ENCODE assay signal across 8 cellular contexts in genomic region chr3:53881691-53882593, GRCh38. TPM values are rescaled to one million over a fixed set of nuclear protein-coding genes. Genes with fewer than 3 reads are reported as not detected.
A peak's percentile ranks its signal among the peaks of the same experiment; 100 is the strongest.
DNase-seq lines count a peak whose midpoint lies in the region; ATAC-seq and TF ChIP-seq lines count a peak whose summit lies in the region.

ACTR8 (minus strand) TSS chr3:53882152; CDS start chr3:53882101, 51 bp downstream.

- H3K27ac ChIP-seq in RWPE1: peak within 1 kb of the TSS; percentile 79

- H3K4me3 Mint-ChIP-seq in activated T-helper 17 cell treated with anti-CD3 and anti-CD28 coated beads, Interleukin-2, amount 50 U/mL, for 72 hours: peak within 1 kb of the TSS; percentile 96
- peak within 1 kb of the TSS; percentile 99 for H3K4me3 Mint-ChIP-seq in natural killer cell

- intact Hi-C loops in natural killer cell (cut with micrococcal nuclease): no loop called here

- no peak for TF ChIP-seq RAD21 in Ishikawa (IDR thresholded peaks at IDR 0.05; ENCODE audit: low read depth)

- no peaks in the 10 kb centered on the region for H3K9me3 Mint-ChIP-seq in activated T-helper 17 cell treated with anti-CD3 and anti-CD28 coated beads, Interleukin-2, amount 50 U/mL, for 72 hours
- no peaks in the 10 kb centered on the region for H3K9me3 Mint-ChIP-seq in natural killer cell

- H3K36me3 Mint-ChIP-seq in activated T-helper 17 cell treated with anti-CD3 and anti-CD28 coated beads, Interleukin-2, amount 50 U/mL, for 72 hours (ENCODE audit: low read depth): peaks cover 76% of the 10 kb centered on the region
- peaks cover 16% of the 10 kb centered on the region for H3K36me3 Mint-ChIP-seq in natural killer cell

- TF ChIP-seq CTCF in RWPE1 (conservative IDR thresholded peaks at IDR 0.05; ENCODE audit: low read depth) (no peak; the same call in 1 of the 2 replicates), natural killer cell (IDR thresholded peaks at IDR 0.05) (no peak)

- no peak for TF ChIP-seq EP300 in Ishikawa (IDR thresholded peaks at IDR 0.05; ENCODE audit: borderline replicate concordance)

- H3K27me3 Mint-ChIP-seq in activated T-helper 17 cell treated with anti-CD3 and anti-CD28 coated beads, Interleukin-2, amount 50 U/mL, for 72 hours: no peaks in the 10 kb centered on the region
- H3K27me3 Mint-ChIP-seq in natural killer cell (ENCODE audit: low read depth in 2 of 2): no peaks in the 10 kb centered on the region

- POLR2A ChIA-PET in RWPE1 (lab: Yijun Ruan, JAX; ENCODE audit: low non-redundant PET): no interaction called here

- H3K27ac Mint-ChIP-seq in activated T-helper 17 cell treated with anti-CD3 and anti-CD28 coated beads, Interleukin-2, amount 50 U/mL, for 72 hours: peak within 1 kb of the TSS; percentile 99
- peak within 1 kb of the TSS; percentile 88 to 95 for H3K27ac Mint-ChIP-seq in natural killer cell

- ATAC-seq in GM21529 (IDR thresholded peaks at IDR 0.05; ENCODE audit: unreplicated experiment): peak; percentile 82
- ATAC-seq in activated T-helper 17 cell treated with anti-CD3 and anti-CD28 coated beads, Interleukin-2, amount 50 U/mL, for 72 hours (replicated peaks): peak; percentile 94
- peak; percentile 89 to 94 (median 90) for ATAC-seq in natural killer cell

- peak; percentile 20 for DNase-seq in DMS153 treated with DMSO at 0.1 percent for 48 hours (lab: John Stamatoyannopoulos, UW; ENCODE audit: unreplicated experiment)
- DNase-seq in RWPE1 (ENCODE audit: low spot score): peak; percentile 70
- DNase-seq in fibroblast of peridontal ligament (ENCODE audit: extremely low read depth): peak; percentile 78
- peak; percentile 84 for DNase-seq in natural killer cell
- peak; percentile 77 to 89 (median 84) for DNase-seq in stimulated activated naive CD4-positive, alpha-beta T cell (lab: John Stamatoyannopoulos, UW)

- CTCF ChIA-PET in RWPE1 (lab: Yijun Ruan, JAX): no interaction called here

- H3K4me1 Mint-ChIP-seq in activated T-helper 17 cell treated with anti-CD3 and anti-CD28 coated beads, Interleukin-2, amount 50 U/mL, for 72 hours: peaks cover 14% of the 10 kb centered on the region
- peaks cover 32 to 33% of the 10 kb centered on the region in 2 donors for H3K4me1 Mint-ChIP-seq in natural killer cell

TF ChIP-seq in Ishikawa, 13 proteins besides CTCF, POLR2A, EP300 and RAD21:
- TF ChIP-seq TAF1 (IDR thresholded peaks at IDR 0.05; ENCODE audit: low read depth) (peak; percentile 91), TEAD4 (IDR thresholded peaks at IDR 0.05) (no peak), FOXM1 (IDR thresholded peaks at IDR 0.05; ENCODE audit: borderline replicate concordance, low read depth) (no peak), YY1 (IDR thresholded peaks at IDR 0.05; ENCODE audit: low read depth) (peak; percentile 97), EGR1 (IDR thresholded peaks at IDR 0.05) (peak; percentile 40; the same call in 1 of the 2 replicates)

RNA-seq across cellular contexts. Expression of gene ACTR8, which starts in this region (rescaled TPM):
- total RNA-seq in activated T-helper 17 cell treated with anti-CD3 and anti-CD28 coated beads, Interleukin-2, amount 50 U/mL, for 72 hours: 10 to 100 TPM; 26.6 to 30.8 TPM
- total RNA-seq in natural killer cell: 10 to 100 TPM; 32.5 to 54.2 (median 41.5) TPM

Comparison
In these comparisons a context has a peak if more than half of its experiments do, and no peak if none do; other contexts are left out.
1. Peak in every context shown above with its lines: DNase-seq, ATAC-seq and H3K27ac ChIP-seq.
2. DNase-seq: peak in every context shown above with its lines; median percentile 84 in natural killer cell; 84 in stimulated activated naive CD4-positive, alpha-beta T cell; 78 in fibroblast of peridontal ligament; 70 in RWPE1; 20 in DMS153 treated with DMSO at 0.1 percent for 48 hours.